ENCODE assay signal across 1 cellular context in genomic region chr12:53078425-53079225, GRCh38.
TF ChIP-seq lines count a peak whose summit lies in the region.

No MANE protein-coding gene starts in this region.

TF ChIP-seq in HepG2, 621 proteins besides CTCF, POLR2A, EP300 and RAD21 (continued from another document and continues in another):
- TF ChIP-seq SMAD1 (CRISPR knock-in tag; IDR thresholded peaks at IDR 0.05; ENCODE audit: borderline replicate concordance, low read depth) (no peak), CBX1 (IDR thresholded peaks at IDR 0.05; ENCODE audit: low read depth) (no peak), ZNF644 (CRISPR knock-in tag; IDR thresholded peaks at IDR 0.05; ENCODE audit: low read depth) (no peak), DBP (CRISPR knock-in tag; IDR thresholded peaks at IDR 0.05; ENCODE audit: not compliant biosample characterization) (no peak), ELK4 (CRISPR knock-in tag; IDR thresholded peaks at IDR 0.05; ENCODE audit: borderline replicate concordance) (no peak), ZBTB46 (CRISPR knock-in tag; IDR thresholded peaks at IDR 0.05; ENCODE audit: borderline replicate concordance) (no peak), ZNF615 (CRISPR knock-in tag; IDR thresholded peaks at IDR 0.05; ENCODE audit: borderline replicate concordance) (no peak), ZNF672 (CRISPR knock-in tag; IDR thresholded peaks at IDR 0.05) (no peak), SYNCRIP (IDR thresholded peaks at IDR 0.05; ENCODE audit: insufficient read depth, low read depth, low read length) (no peak), HNF4G (IDR thresholded peaks at IDR 0.05; ENCODE audit: borderline replicate concordance, low read depth, low read length) (no peak), HNF4G (CRISPR knock-in tag; IDR thresholded peaks at IDR 0.05; ENCODE audit: borderline replicate concordance, low read depth) (no peak), TFE3 (CRISPR knock-in tag; IDR thresholded peaks at IDR 0.05) (0 out of 2 replicates have a peak, but pooled peaks have one; percentile 4), ZNF296 (CRISPR knock-in tag; conservative IDR thresholded peaks at IDR 0.05) (no peak), ZNF749 (CRISPR knock-in tag; IDR thresholded peaks at IDR 0.05; ENCODE audit: borderline replicate concordance) (no peak), KDM2A (CRISPR knock-in tag; IDR thresholded peaks at IDR 0.05; ENCODE audit: borderline replicate concordance, low read depth) (no peak), CBFB (CRISPR knock-in tag; IDR thresholded peaks at IDR 0.05) (no peak), FOXJ3 (CRISPR knock-in tag; IDR thresholded peaks at IDR 0.05; ENCODE audit: borderline replicate concordance) (no peak), STAG1 (CRISPR knock-in tag; IDR thresholded peaks at IDR 0.05) (no peak), ZNF33B (CRISPR knock-in tag; IDR thresholded peaks at IDR 0.05) (no peak), ZNF292 (CRISPR knock-in tag; IDR thresholded peaks at IDR 0.05; ENCODE audit: borderline replicate concordance, low read depth) (no peak), ZNF263 (CRISPR knock-in tag; IDR thresholded peaks at IDR 0.05) (no peak), KDM4B (CRISPR knock-in tag; IDR thresholded peaks at IDR 0.05) (no peak), TIGD3 (CRISPR knock-in tag; IDR thresholded peaks at IDR 0.05; ENCODE audit: borderline replicate concordance) (no peak), ARHGAP35 (CRISPR knock-in tag; IDR thresholded peaks at IDR 0.05; ENCODE audit: borderline replicate concordance) (0 out of 2 replicates have a peak, but pooled peaks have one; percentile 26), HES4 (CRISPR knock-in tag; IDR thresholded peaks at IDR 0.05; ENCODE audit: borderline replicate concordance) (no peak), ZNF432 (CRISPR knock-in tag; IDR thresholded peaks at IDR 0.05; ENCODE audit: borderline replicate concordance) (no peak), ZBTB38 (CRISPR knock-in tag; IDR thresholded peaks at IDR 0.05) (no peak), DZIP1 (CRISPR knock-in tag; IDR thresholded peaks at IDR 0.05) (no peak), ETS1 (CRISPR knock-in tag; IDR thresholded peaks at IDR 0.05) (no peak), CHD4 (IDR thresholded peaks at IDR 0.05; ENCODE audit: borderline replicate concordance, low read length) (no peak), ZNF317 (CRISPR knock-in tag; IDR thresholded peaks at IDR 0.05) (no peak), ZNF124 (CRISPR knock-in tag; IDR thresholded peaks at IDR 0.05) (peak; percentile 6; the same call in 1 of the 2 replicates), ZNF276 (CRISPR knock-in tag; IDR thresholded peaks at IDR 0.05; ENCODE audit: low read depth) (no peak), SIX1 (CRISPR knock-in tag; IDR thresholded peaks at IDR 0.05; ENCODE audit: borderline replicate concordance) (no peak), ERF (CRISPR knock-in tag; IDR thresholded peaks at IDR 0.05) (no peak), HMGXB4 (CRISPR knock-in tag; IDR thresholded peaks at IDR 0.05; ENCODE audit: borderline replicate concordance in 1 of 2, low read depth in 1 of 2) (no peak; a peak in 1 of 4 replicates), ZNF580 (CRISPR knock-in tag; IDR thresholded peaks at IDR 0.05; ENCODE audit: borderline replicate concordance, low read depth) (no peak), ZNF496 (CRISPR knock-in tag; IDR thresholded peaks at IDR 0.05; ENCODE audit: insufficient replicate concordance) (no peak), ZNF773 (CRISPR knock-in tag; IDR thresholded peaks at IDR 0.05; ENCODE audit: borderline replicate concordance) (no peak), ZSCAN22 (CRISPR knock-in tag; IDR thresholded peaks at IDR 0.05) (no peak), PAF1 (CRISPR knock-in tag; IDR thresholded peaks at IDR 0.05) (no peak), ATM (IDR thresholded peaks at IDR 0.05; ENCODE audit: borderline replicate concordance) (no peak), GLMP (CRISPR knock-in tag; IDR thresholded peaks at IDR 0.05; ENCODE audit: borderline replicate concordance) (no peak), ZSCAN9 (CRISPR knock-in tag; IDR thresholded peaks at IDR 0.05; ENCODE audit: borderline replicate concordance) (no peak), SMARCE1 (IDR thresholded peaks at IDR 0.05; ENCODE audit: borderline replicate concordance) (no peak), ZNF776 (CRISPR knock-in tag; IDR thresholded peaks at IDR 0.05) (peak; percentile 33), ETV5 (CRISPR knock-in tag; IDR thresholded peaks at IDR 0.05; ENCODE audit: borderline replicate concordance) (no peak), HDAC1 (CRISPR knock-in tag; IDR thresholded peaks at IDR 0.05) (no peak), MLX (CRISPR knock-in tag; IDR thresholded peaks at IDR 0.05) (no peak)
